11 cellular contexts compared by ENCODE assay signal in genomic region chr21:41954654-41955499, GRCh38. TPM values are rescaled to one million over a fixed set of nuclear protein-coding genes. Genes with fewer than 3 reads are reported as not detected.
DNase-seq lines count a peak whose midpoint lies in the region; ATAC-seq, FAIRE-seq and TF ChIP-seq lines count a peak whose summit lies in the region.
"Had no signal": no experiment of that assay in that cellular context is flagged by ENCODE, and none has a peak within 500 bp of the region (broad histone marks: within the 10 kb centered on the region; RNA-seq: fewer than 3 reads in every experiment).

No MANE protein-coding gene starts in this region.

- no peaks in the 10 kb centered on the region for H3K9me3 Mint-ChIP-seq in CD4-positive, alpha-beta memory T cell
- H3K9me3 Mint-ChIP-seq in nephron progenitor cell = no peaks in the 10 kb centered on the region

- no peaks in the 10 kb centered on the region for H3K9me1 ChIP-seq in K562 (ENCODE audit: control insufficient read depth, insufficient read depth, low read length)

- H3K4me1 ChIP-seq in CD4-positive, alpha-beta memory T cell (ENCODE audit: insufficient read depth, low read length) = peaks cover 6% of the 10 kb centered on the region
- H3K4me1 ChIP-seq in HUES48 (ENCODE audit: control insufficient read depth, insufficient read depth, low read length) (peaks cover 28% of the 10 kb centered on the region), K562 (replicated peaks in 1 of 2; ENCODE audit: control insufficient read depth in 2 of 2, insufficient read depth in 2 of 2, low read length in 2 of 2) (peaks cover 45 to 74% of the 10 kb centered on the region in 2 experiments), gastrocnemius medialis (peaks cover 35 to 38% of the 10 kb centered on the region in 2 donors)

- no peak overlapping the region for H3K9ac ChIP-seq in HUES48 (ENCODE audit: low read depth, low read length)
- H3K9ac ChIP-seq in K562 (ENCODE audit: insufficient read depth in 1 of 2, low read depth in 2 of 2, low read length in 2 of 2) = peak overlapping the region; percentile 48 to 93

- TF ChIP-seq CTCF in K562 (IDR thresholded peaks at IDR 0.05 in 2 of 3, conservative IDR thresholded peaks at IDR 0.05 in 1 of 3; ENCODE audit: insufficient read depth in 2 of 3, low read depth in 1 of 3, low read length in 3 of 3) (no peak), nephron progenitor cell (IDR thresholded peaks at IDR 0.05) (no peak), gastrocnemius medialis (IDR thresholded peaks at IDR 0.05 in 4 of 5, conservative IDR thresholded peaks at IDR 0.05 in 1 of 5) (no peak)

- ATAC-seq in K562 (no peak), GM21737 (IDR thresholded peaks at IDR 0.05; ENCODE audit: unreplicated experiment) (no peak), GM21528 (IDR thresholded peaks at IDR 0.05; ENCODE audit: low FRiP score, unreplicated experiment) (no peak), gastrocnemius medialis (no peak)

- peak overlapping the region; percentile 99 for H2AFZ ChIP-seq in K562 (ENCODE audit: low read depth, low read length)

- H4K20me1 ChIP-seq in K562 (replicated peaks; ENCODE audit: control insufficient read depth, insufficient read depth, low read length) = peaks cover 12% of the 10 kb centered on the region; the same call in 1 of the 2 replicates

- H3K27me3 Mint-ChIP-seq in CD4-positive, alpha-beta memory T cell = peaks cover 11 to 26% of the 10 kb centered on the region in 2 donors
- H3K27me3 Mint-ChIP-seq in nephron progenitor cell (ENCODE audit: low read depth, poor library complexity) = peaks cover 37% of the 10 kb centered on the region

- peaks cover 29% of the 10 kb centered on the region for H3K79me2 ChIP-seq in K562 (ENCODE audit: control insufficient read depth, insufficient read depth, low read length)

- no peak overlapping the region for H3K27ac ChIP-seq in CD4-positive, alpha-beta memory T cell (ENCODE audit: low read depth, low read length)
- H3K27ac ChIP-seq in HUES48 (ENCODE audit: low read depth, low read length) (no peak overlapping the region), K562 (ENCODE audit: extremely low read depth, low read depth, low read length) (peak overlapping the region; percentile 70; the same call in 1 of the 3 replicates), gastrocnemius medialis (peak overlapping the region in 1 of 4 donors; percentile 57)

- H3K4me3 ChIP-seq in CD4-positive, alpha-beta memory T cell (ENCODE audit: low read length in 2 of 2) = no peak overlapping the region
- peak overlapping the region; percentile 59 for H3K4me3 ChIP-seq in HUES48 (ENCODE audit: low read depth, low read length)
- no peak overlapping the region for H3K4me3 ChIP-seq in K562
- H3K4me3 ChIP-seq in gastrocnemius medialis = no peak overlapping the region

- TF ChIP-seq EP300 in K562 (IDR thresholded peaks at IDR 0.05; ENCODE audit: low read length) = no peak

- no TSS peak for BruUV-seq in K562 (replicated peaks; lab: Mats Ljungman, UMichigan)

- intact Hi-C loops in CD4-positive, alpha-beta memory T cell (cut with micrococcal nuclease) = no loop called here
- intact Hi-C loops in K562 (cut with micrococcal nuclease) (loop anchor here (5.0 kb wide), 2 partner anchors 78 to 138 kb away; partner anchors contain the start of gene PRDM15), gastrocnemius medialis (cut with DNase I; ENCODE audit: low total_unique reads) (loop anchor here (1.0 to 10.0 kb wide), 4 partner anchors 54 to 280 kb away; partner anchors contain the start of gene PRDM15)

- POLR2A ChIA-PET in CD4-positive, alpha-beta memory T cell (lab: Charles Lee; ENCODE audit: partially characterized antibody) = interaction anchor here (1.1 kb wide), 1 partner anchor 153 kb away, joined by 3 read pairs; no protein-coding TSS in a partner anchor
- POLR2A ChIA-PET in K562 (lab: Yijun Ruan, JAX) = interaction anchor here (1.1 kb wide), 1 partner anchor 22 kb away, joined by 3 read pairs; no protein-coding TSS in a partner anchor

- H3K4me3 Mint-ChIP-seq in CD4-positive, alpha-beta memory T cell = peak overlapping the region in 7 of 8 donors; percentile 7 to 75 (median 51)
- H3K4me3 Mint-ChIP-seq in nephron progenitor cell = peak overlapping the region; percentile 70

- peaks cover 3 to 16% (median 7%) of the 10 kb centered on the region in 4 donors for H3K4me1 Mint-ChIP-seq in CD4-positive, alpha-beta memory T cell
- H3K4me1 Mint-ChIP-seq in nephron progenitor cell = peaks cover 64% of the 10 kb centered on the region

- H3K4me2 ChIP-seq in K562 (ENCODE audit: insufficient read depth, low read length) = peak overlapping the region; percentile 78

- TF ChIP-seq POLR2A in K562 (conservative IDR thresholded peaks at IDR 0.05) (0 out of 2 replicates have a peak, but pooled peaks have one; percentile 50), H54 (IDR thresholded peaks at IDR 0.05; ENCODE audit: low read depth, low read length) (no peak; the same call in 1 of the 2 replicates), gastrocnemius medialis (IDR thresholded peaks at IDR 0.05) (no peak)

- no peaks in the 10 kb centered on the region for H3K36me3 ChIP-seq in CD4-positive, alpha-beta memory T cell (ENCODE audit: insufficient read depth, low read length)
- H3K36me3 ChIP-seq in HUES48 (ENCODE audit: control insufficient read depth, insufficient read depth, low read length) (no peaks in the 10 kb centered on the region), K562 (ENCODE audit: control insufficient read depth, insufficient read depth, low read length) (peaks cover 7% of the 10 kb centered on the region; the same call in 2 of the 3 replicates), gastrocnemius medialis (no peaks in the 10 kb centered on the region)

- H3K36me3 Mint-ChIP-seq in CD4-positive, alpha-beta memory T cell = no peaks in the 10 kb centered on the region
- H3K36me3 Mint-ChIP-seq in nephron progenitor cell (ENCODE audit: low read depth) = no peaks in the 10 kb centered on the region

- CTCF ChIA-PET in CD4-positive, alpha-beta memory T cell (lab: Charles Lee; ENCODE audit: partially characterized antibody) = no interaction called here
- CTCF ChIA-PET in K562 (lab: Yijun Ruan, JAX; ENCODE audit: low intra/inter-chr PET ratio) = no interaction called here

- no peak for DNase-seq in CD4-positive, alpha-beta memory T cell
- DNase-seq in K562 (ENCODE audit: extremely low read depth in 1 of 4, low spot score in 3 of 4) (no peak), nephron progenitor cell (no peak), H54 (ENCODE audit: insufficient read length, low spot score) (no peak), gastrocnemius medialis (no peak)
- DNase-seq: activated effector memory CD4-positive, alpha-beta T cell treated with Interleukin-2 at 50 U/mL for 16 hours; effector CD8-positive, alpha-beta T cell had no signal

- 95% methylated on average over 20 of the region's 20 CpGs for WGBS in K562 (ENCODE audit: insufficient coverage, low coverage, missing lambda C conversion rate)

- no peaks in the 10 kb centered on the region for H3K27me3 ChIP-seq in CD4-positive, alpha-beta memory T cell (ENCODE audit: insufficient read depth, low read length)
- H3K27me3 ChIP-seq in HUES48 (ENCODE audit: control insufficient read depth, insufficient read depth, low read length) (peaks cover 21% of the 10 kb centered on the region), K562 (ENCODE audit: control insufficient read depth in 2 of 2, insufficient read depth in 2 of 2, low read length in 2 of 2) (0 out of 5 replicates have a peak, but pooled peaks cover 0 to 4% of the 10 kb centered on the region in 2 experiments), gastrocnemius medialis (peaks cover 0 to 17% (median 0%) of the 10 kb centered on the region in 3 donors)

- H3K27ac Mint-ChIP-seq in CD4-positive, alpha-beta memory T cell = peak overlapping the region in 2 of 7 donors; percentile 32 to 39
- H3K27ac Mint-ChIP-seq in nephron progenitor cell = peak overlapping the region; percentile 47

- FAIRE-seq in K562 (lab: Jason Lieb, UNC) = peak; percentile 89
- FAIRE-seq in H54 (lab: Jason Lieb, UNC) = no peak
- FAIRE-seq: islet of Langerhans had no signal

- in situ Hi-C loops in K562 (cut with MboI) (no loop called here), gastrocnemius medialis (cut with MboI; ENCODE audit: low sequenced_read_pairs in 4 of 4) (no loop called here)

- no peaks in the 10 kb centered on the region for H3K9me3 ChIP-seq in CD4-positive, alpha-beta memory T cell (ENCODE audit: control insufficient read depth in 1 of 2, low read length in 2 of 2)
- H3K9me3 ChIP-seq in HUES48 (ENCODE audit: control insufficient read depth, insufficient read depth, low read length) = no peaks in the 10 kb centered on the region
- no peaks in the 10 kb centered on the region for H3K9me3 ChIP-seq in K562 (replicated peaks; ENCODE audit: control insufficient read depth, insufficient read depth, low read depth, low read length)
- H3K9me3 ChIP-seq in gastrocnemius medialis = no peaks in the 10 kb centered on the region

- TF ChIP-seq RAD21 in K562 (CRISPR knock-in tag; conservative IDR thresholded peaks at IDR 0.05 in 1 of 2, IDR thresholded peaks at IDR 0.05 in 1 of 2) = no peak

RNA-seq across cellular contexts. Expression of gene C2CD2, which starts 1.1 kb away (rescaled TPM):
- 10 to 100 TPM; 10.5 to 11.0 TPM for total RNA-seq in CD4-positive, alpha-beta memory T cell
- 1 to 10 TPM; 1.9 to 3.5 TPM for polyA plus RNA-seq in CD4-positive, alpha-beta memory T cell
- 87.1 and 96.1 TPM in 2 replicates for total RNA-seq in K562 (2011; cell fraction: chromatin; rRNA removed; ENCODE audit: low replicate concordance)
- total RNA-seq in K562 (2011; cell fraction: nucleolus; rRNA removed) = 67.0 and 72.4 TPM in 2 replicates
- total RNA-seq in K562 (2011; cell fraction: nucleoplasm; rRNA removed) = 71.8 and 78.2 TPM in 2 replicates
- total RNA-seq in K562 (2014; rRNA removed) (15.1 and 20.2 TPM in 2 replicates), K562 (2014; rRNA removed; fragmentation: Illumina TruSeq; extraction: Trizol) (11.6 and 12.1 TPM in 2 replicates), K562 (2015; rRNA removed; fragmentation: Illumina TruSeq; extraction: Trizol) (14.0 and 14.5 TPM in 2 replicates), K562 (2021) (19.0 and 19.6 TPM in 2 replicates), gastrocnemius medialis (1 to 10 TPM; 1.7 to 7.2 (median 2.4) TPM)
- polyA plus RNA-seq in K562 (2011; rRNA removed) (21.6 and 27.5 TPM in 2 replicates), K562 (2014; fragmentation: Illumina TruSeq; extraction: Trizol) (9.1 and 10.9 TPM in 2 replicates), K562 (2014; fragmentation: Nextera tagmentation; extraction: Ambion mirVana) (1 to 10 TPM; 1.3 to 1.6 TPM), K562 (2014; rRNA removed) (9.5 and 13.5 TPM in 2 replicates)
- polyA plus RNA-seq in K562 (2011; cell fraction: cytosol; rRNA removed) = 17.1 and 20.0 TPM in 2 replicates
- polyA plus RNA-seq in K562 (2011; cell fraction: nucleus; rRNA removed) = 40.5 and 46.1 TPM in 2 replicates
- 8.5 and 9.7 TPM in 2 replicates for polyA plus RNA-seq in K562 (2012)
- polyA minus RNA-seq in K562 (2011; rRNA and poly(A)+ RNA removed) = 40.3 and 41.0 TPM in 2 replicates
- 23.2 and 27.7 TPM in 2 replicates for polyA minus RNA-seq in K562 (2011; cell fraction: cytosol; rRNA and poly(A)+ RNA removed)
- 31.8 and 44.2 TPM in 2 replicates for polyA minus RNA-seq in K562 (2011; cell fraction: nucleus; rRNA and poly(A)+ RNA removed)

RNA-seq across cellular contexts. Expression of gene ZBTB21, which starts 55.3 kb away (rescaled TPM):
- total RNA-seq in CD4-positive, alpha-beta memory T cell = 10 to 100 TPM; 20.4 to 21.7 TPM
- 1 to 10 TPM; 4.3 to 6.7 TPM for polyA plus RNA-seq in CD4-positive, alpha-beta memory T cell
- 6.9 and 28.9 TPM in 2 replicates for total RNA-seq in K562 (2011; cell fraction: chromatin; rRNA removed; ENCODE audit: low replicate concordance)
- 8.2 and 9.7 TPM in 2 replicates for total RNA-seq in K562 (2011; cell fraction: nucleolus; rRNA removed)
- 12.2 and 13.4 TPM in 2 replicates for total RNA-seq in K562 (2011; cell fraction: nucleoplasm; rRNA removed)
- total RNA-seq in K562 (2014; rRNA removed) = 7.4 and 8.6 TPM in 2 replicates
- 10.7 and 10.8 TPM in 2 replicates for total RNA-seq in K562 (2014; rRNA removed; fragmentation: Illumina TruSeq; extraction: Trizol)
- total RNA-seq in K562 (2015; rRNA removed; fragmentation: Illumina TruSeq; extraction: Trizol) = 10.4 and 10.7 TPM in 2 replicates
- total RNA-seq in K562 (2021) = 15.2 and 16.2 TPM in 2 replicates
- polyA plus RNA-seq in K562 (2011; rRNA removed) = 8.7 and 10.7 TPM in 2 replicates
- 4.6 and 5.2 TPM in 2 replicates for polyA plus RNA-seq in K562 (2011; cell fraction: cytosol; rRNA removed)
- 19.4 and 20.3 TPM in 2 replicates for polyA plus RNA-seq in K562 (2011; cell fraction: nucleus; rRNA removed)
- 5.3 and 6.4 TPM in 2 replicates for polyA plus RNA-seq in K562 (2012)
- 8.4 and 11.4 TPM in 2 replicates for polyA plus RNA-seq in K562 (2014; fragmentation: Illumina TruSeq; extraction: Trizol)
- 1 to 10 TPM; 2.2 to 2.6 TPM for polyA plus RNA-seq in K562 (2014; fragmentation: Nextera tagmentation; extraction: Ambion mirVana)
- polyA plus RNA-seq in K562 (2014; rRNA removed) = 3.8 and 5.6 TPM in 2 replicates
- polyA minus RNA-seq in K562 (2011; rRNA and poly(A)+ RNA removed) = 11.7 and 16.7 TPM in 2 replicates
- 8.9 and 15.2 TPM in 2 replicates for polyA minus RNA-seq in K562 (2011; cell fraction: cytosol; rRNA and poly(A)+ RNA removed)
- 9.0 and 19.4 TPM in 2 replicates for polyA minus RNA-seq in K562 (2011; cell fraction: nucleus; rRNA and poly(A)+ RNA removed)
- total RNA-seq in gastrocnemius medialis = 1 to 10 TPM; 1.9 to 5.0 (median 4.0) TPM
